Comparison of ENCODE assay signal across 3 cellular contexts in the genomic region with DNA sequence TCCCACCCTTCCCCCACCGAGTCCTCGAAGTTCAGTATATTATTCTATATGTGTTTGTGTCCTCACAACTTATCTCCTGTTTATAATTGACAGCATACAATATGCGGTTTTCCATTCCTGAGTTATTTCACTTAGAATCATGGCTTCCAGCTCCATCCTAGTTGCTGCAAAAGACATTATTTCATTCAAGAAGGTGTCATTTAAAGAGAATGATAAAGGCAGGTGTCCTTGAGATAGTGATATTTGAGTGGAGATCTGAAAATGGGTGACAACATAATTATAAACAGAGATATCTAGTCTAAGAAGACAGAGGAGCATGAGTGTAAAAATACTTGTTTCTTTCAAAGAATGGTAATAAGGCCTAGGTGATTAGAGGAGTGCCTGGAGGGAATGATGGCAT.
"Had no signal": no experiment of that assay in that cellular context is flagged by ENCODE, and none has a peak within 500 bp of the region (broad histone marks: within the 10 kb centered on the region; RNA-seq: fewer than 3 reads in every experiment).

No MANE protein-coding gene starts in this region.

- H3K4me3 ChIP-seq: GM12878 had no signal

- DNase-seq: GDM1, GF-D8 had no signal
